Comparison of ENCODE assay signal across 13 cellular contexts in genomic region chr5:10691826-10692785, GRCh38.
DNase-seq lines count a peak whose midpoint lies in the region; ATAC-seq, FAIRE-seq and TF ChIP-seq lines count a peak whose summit lies in the region.
"Had no signal": no experiment of that assay in that cellular context is flagged by ENCODE, and none has a peak within 500 bp of the region (broad histone marks: within the 10 kb centered on the region; RNA-seq: fewer than 3 reads in every experiment).

No MANE protein-coding gene starts in this region.

- H2AFZ ChIP-seq in OCI-LY7 (ENCODE audit: low read length): no peak overlapping the region

- no peak for TF ChIP-seq POLR2A in H54 (IDR thresholded peaks at IDR 0.05; ENCODE audit: low read depth, low read length)

- no peak overlapping the region for H3K4me3 ChIP-seq in RWPE2 (ENCODE audit: severe bottlenecking)
- H3K4me3 ChIP-seq in fibroblast of pulmonary artery (replicated peaks; ENCODE audit: low read depth, low read length): no peak overlapping the region
- H3K4me3 ChIP-seq in OCI-LY7 (ENCODE audit: low read depth, low read length, poor library complexity, severe bottlenecking): no peak overlapping the region
- H3K4me3 ChIP-seq: breast epithelium, pancreas had no signal

- H3K4me1 ChIP-seq in RWPE2 (ENCODE audit: insufficient read depth, poor library complexity, severe bottlenecking) (peaks cover 11% of the 10 kb centered on the region), OCI-LY7 (ENCODE audit: insufficient read depth, low read length, poor library complexity, severe bottlenecking) (peaks cover 24% of the 10 kb centered on the region)
- H3K4me1 ChIP-seq: breast epithelium had no signal

- peak; percentile 43 for DNase-seq in ELF-1 (ENCODE audit: low read depth, low spot score)
- peak; percentile 33 for DNase-seq in RWPE2 (ENCODE audit: low spot score)
- DNase-seq in fibroblast of pulmonary artery (ENCODE audit: low read depth): peak; percentile 47
- peak; percentile 54 for DNase-seq in renal cortical epithelial cell (ENCODE audit: low read depth)
- DNase-seq in OCI-LY7 (ENCODE audit: low spot score): no peak
- DNase-seq in H54 (ENCODE audit: insufficient read length, low spot score): no peak
- DNase-seq: activated effector memory CD4-positive, alpha-beta T cell treated with anti-CD3 and anti-CD28 coated beads, Interleukin-2, amount 50 U/mL, for 16 hours; DND-41; endodermal cell; pancreas had no signal

- H4K20me1 ChIP-seq in OCI-LY7 (ENCODE audit: insufficient read depth, low read length): no peaks in the 10 kb centered on the region

- BruUV-seq in OCI-LY7 (replicated peaks; lab: Mats Ljungman, UMichigan): no TSS peak

- POLR2A ChIA-PET in OCI-LY7 (lab: Charles Lee): no interaction called here

- FAIRE-seq in H54 (lab: Jason Lieb, UNC): no peak
- FAIRE-seq: pancreas had no signal

- no peaks in the 10 kb centered on the region for H3K27me3 ChIP-seq in RWPE2 (ENCODE audit: insufficient read depth, poor library complexity, severe bottlenecking)
- H3K27me3 ChIP-seq: breast epithelium, pancreas had no signal

- CTCF ChIA-PET in OCI-LY7 (lab: Charles Lee; ENCODE audit: unreplicated experiment): no interaction called here

- H3K36me3 ChIP-seq in RWPE2 (ENCODE audit: low read depth) (peaks cover 24% of the 10 kb centered on the region), OCI-LY7 (ENCODE audit: insufficient read depth, low read length) (no peaks in the 10 kb centered on the region)
- H3K36me3 ChIP-seq: breast epithelium, pancreas had no signal

- TF ChIP-seq CTCF in RWPE2 (IDR thresholded peaks at IDR 0.05; ENCODE audit: poor library complexity, severe bottlenecking): no peak
- TF ChIP-seq CTCF in fibroblast of pulmonary artery (IDR thresholded peaks at IDR 0.05; ENCODE audit: low read length, missing control alignments): no peak
- TF ChIP-seq CTCF in OCI-LY7 (conservative IDR thresholded peaks at IDR 0.05; ENCODE audit: low read length): no peak

- H3K9me3 ChIP-seq in RWPE2 (ENCODE audit: severe bottlenecking): no peaks in the 10 kb centered on the region
- no peaks in the 10 kb centered on the region for H3K9me3 ChIP-seq in OCI-LY7 (ENCODE audit: low read length)
- H3K9me3 ChIP-seq: breast epithelium, pancreas had no signal

- ATAC-seq in RWPE2 (ENCODE audit: low read depth) (peak; percentile 54; the same call in 1 of the 3 replicates), GM21723 (IDR thresholded peaks at IDR 0.05; ENCODE audit: unreplicated experiment) (no peak), HG03175 (IDR thresholded peaks at IDR 0.05; ENCODE audit: unreplicated experiment) (no peak)
- ATAC-seq: pancreas had no signal

- H3K27ac ChIP-seq in RWPE2 (ENCODE audit: poor library complexity, severe bottlenecking): peak overlapping the region; percentile 59
- H3K27ac ChIP-seq in OCI-LY7 (ENCODE audit: low read depth, low read length, poor library complexity, severe bottlenecking): no peak overlapping the region
- H3K27ac ChIP-seq: breast epithelium, pancreas had no signal

- intact Hi-C loops in OCI-LY7 (cut with micrococcal nuclease; ENCODE audit: unreplicated experiment): loop anchor here (10.0 kb wide), 1 partner anchor 493 kb away; no protein-coding TSS in a partner anchor

- no peaks in the 10 kb centered on the region for H3K9me2 ChIP-seq in OCI-LY7 (ENCODE audit: insufficient read depth, low read length)

- H3K4me2 ChIP-seq in OCI-LY7 (ENCODE audit: low read length): no peak overlapping the region

- no peaks in the 10 kb centered on the region for H3K79me2 ChIP-seq in OCI-LY7 (ENCODE audit: insufficient read depth, low read depth, low read length)

Comparison
In these comparisons a context has a peak if more than half of its experiments do, and no peak if none do; other contexts are left out.
1. DNase-seq: peak in ELF-1 (single experiment), RWPE2 (single experiment), fibroblast of pulmonary artery (single experiment) and renal cortical epithelial cell (single experiment); none in OCI-LY7 (single experiment) and H54 (single experiment).